In genomic region chr12:62915130-62915529, GRCh38 we compare ENCODE assay signal across 2 cellular contexts.
TF ChIP-seq lines count a peak whose summit lies in the region.

No MANE protein-coding gene starts in this region.

TF ChIP-seq in GM23338, 12 proteins besides CTCF, POLR2A, EP300 and RAD21 (continued from another document):
- TF ChIP-seq ZNF331 (CRISPR knock-in tag; IDR thresholded peaks at IDR 0.05; ENCODE audit: low read depth) = no peak
- TF ChIP-seq EZH2phosphoT487 (IDR thresholded peaks at IDR 0.05; ENCODE audit: unreplicated experiment) = no peak

TF ChIP-seq in H1, 55 proteins besides CTCF, POLR2A, EP300 and RAD21 (continued from another document):
- no peak for TF ChIP-seq KDM4A (IDR thresholded peaks at IDR 0.05; ENCODE audit: low read depth, low read length, severe bottlenecking)
- TF ChIP-seq, protein P1, sequence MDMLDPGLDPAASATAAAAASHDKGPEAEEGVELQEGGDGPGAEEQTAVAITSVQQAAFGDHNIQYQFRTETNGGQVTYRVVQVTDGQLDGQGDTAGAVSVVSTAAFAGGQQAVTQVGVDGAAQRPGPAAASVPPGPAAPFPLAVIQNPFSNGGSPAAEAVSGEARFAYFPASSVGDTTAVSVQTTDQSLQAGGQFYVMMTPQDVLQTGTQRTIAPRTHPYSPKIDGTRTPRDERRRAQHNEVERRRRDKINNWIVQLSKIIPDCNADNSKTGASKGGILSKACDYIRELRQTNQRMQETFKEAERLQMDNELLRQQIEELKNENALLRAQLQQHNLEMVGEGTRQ (IDR thresholded peaks at IDR 0.05; ENCODE audit: low read length) = no peak
- no peak for TF ChIP-seq TCF12 (IDR thresholded peaks at IDR 0.05; ENCODE audit: low read depth, low read length)
- no peak for TF ChIP-seq SIX5 (IDR thresholded peaks at IDR 0.05; ENCODE audit: low read depth, low read length)
- TF ChIP-seq EGR1 (IDR thresholded peaks at IDR 0.05; ENCODE audit: borderline replicate concordance, low read depth, low read length) = no peak
- TF ChIP-seq CBX8 (IDR thresholded peaks at IDR 0.05; ENCODE audit: borderline replicate concordance, low read depth, low read length) = no peak
- no peak for TF ChIP-seq SP2 (IDR thresholded peaks at IDR 0.05; ENCODE audit: low read length)
- TF ChIP-seq GTF2F1 (IDR thresholded peaks at IDR 0.05; ENCODE audit: borderline replicate concordance, low read depth, low read length) = no peak
